Comparison of ENCODE assay signal across 10 cellular contexts in the genomic region with DNA sequence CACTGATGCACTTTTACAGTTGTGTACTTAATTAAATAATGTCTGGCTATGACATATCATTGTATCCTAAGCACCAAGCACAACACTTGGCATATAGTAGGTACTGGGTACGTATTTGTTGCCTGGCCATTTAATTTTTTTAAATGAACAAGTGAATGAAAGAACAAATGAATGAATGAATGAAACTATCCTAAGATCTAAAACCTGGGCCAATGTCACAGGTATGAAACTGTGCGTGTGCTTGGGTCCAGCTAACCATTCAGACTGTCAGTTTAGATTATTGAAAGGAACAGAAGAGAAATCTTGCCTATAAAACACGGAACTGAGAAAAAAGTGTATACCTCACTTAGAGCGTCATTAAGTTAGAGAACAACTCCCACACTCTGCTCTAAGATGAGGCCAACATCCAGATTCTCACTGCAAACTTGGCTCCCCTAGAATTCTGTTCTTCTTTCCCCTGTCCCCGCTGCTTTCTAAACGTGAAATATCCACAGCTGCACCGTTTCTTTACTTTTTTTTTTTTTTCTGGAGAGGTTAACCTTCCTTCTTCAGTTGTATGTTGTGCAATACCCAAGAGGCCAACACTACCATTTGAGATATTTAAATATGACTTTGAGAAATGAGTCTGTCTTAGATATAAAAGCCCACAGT. TPM values are rescaled to one million over a fixed set of nuclear protein-coding genes. Genes with fewer than 3 reads are reported as not detected.
DNase-seq lines count a peak whose midpoint lies in the region; ATAC-seq and TF ChIP-seq lines count a peak whose summit lies in the region.
"Had no signal": no experiment of that assay in that cellular context is flagged by ENCODE, and none has a peak within 500 bp of the region (broad histone marks: within the 10 kb centered on the region; RNA-seq: fewer than 3 reads in every experiment).

No MANE protein-coding gene starts in this region.

- peak overlapping the region; percentile 38 to 78 (median 64) for H3K27ac Mint-ChIP-seq in CD14-positive monocyte
- H3K27ac Mint-ChIP-seq: dendritic cell treated with granulocyte-macrophage colony-stimulating factor and Interleukin-4, amounts not matched to agents 40 ng/mL and 50 ng/mL, for 4 days had no signal

- DNase-seq in CD14-positive monocyte (ENCODE audit: low spot score) (no peak), GM20000 (ENCODE audit: low spot score) (peak; percentile 58), amniotic epithelial cell (ENCODE audit: low read depth) (peak; percentile 90), SHP77 (lab: John Stamatoyannopoulos, UW) (no peak), foreskin melanocyte (no peak), T-helper 1 cell (no peak)
- DNase-seq: BE2C had no signal

- ATAC-seq in HG03280 (IDR thresholded peaks at IDR 0.05; ENCODE audit: unreplicated experiment): peak; percentile 65
- ATAC-seq in esophagus mucosa: no peak

- peak overlapping the region; percentile 21 to 59 for H3K4me3 Mint-ChIP-seq in CD14-positive monocyte
- H3K4me3 Mint-ChIP-seq: dendritic cell treated with granulocyte-macrophage colony-stimulating factor and Interleukin-4, amounts not matched to agents 40 ng/mL and 50 ng/mL, for 4 days had no signal

- intact Hi-C loops in CD14-positive monocyte (cut with micrococcal nuclease): no loop called here

- no peaks in the 10 kb centered on the region for H3K27me3 Mint-ChIP-seq in CD14-positive monocyte (ENCODE audit: low read depth in 3 of 3)

- H3K9me3 Mint-ChIP-seq in CD14-positive monocyte: peaks cover 0 to 3% (median 0%) of the 10 kb centered on the region in 7 donors
- H3K9me3 Mint-ChIP-seq: dendritic cell treated with granulocyte-macrophage colony-stimulating factor and Interleukin-4, amounts not matched to agents 40 ng/mL and 50 ng/mL, for 4 days had no signal

- H3K4me1 Mint-ChIP-seq in CD14-positive monocyte: peaks cover 46% of the 10 kb centered on the region

- TF ChIP-seq CTCF in CD14-positive monocyte (IDR thresholded peaks at IDR 0.05): no peak
- no peak for TF ChIP-seq CTCF in GM20000 (IDR thresholded peaks at IDR 0.05; ENCODE audit: extremely low read depth, missing control alignments)

- peaks cover 4 to 5% of the 10 kb centered on the region in 2 donors for H3K36me3 Mint-ChIP-seq in CD14-positive monocyte

RNA-seq across cellular contexts. Expression of gene SEL1L3, which starts 17.3 kb away (rescaled TPM):
- 1 to 10 TPM in 1 of 2 donors, under 1 TPM in 1; 0.61 to 1.7 TPM for polyA plus RNA-seq in CD14-positive monocyte
- total RNA-seq in esophagus mucosa: 8.5 TPM

RNA-seq across cellular contexts. Expression of gene SMIM20, which starts 33.9 kb away (rescaled TPM):
- polyA plus RNA-seq in CD14-positive monocyte: 10 to 100 TPM; 33.7 to 38.1 TPM
- total RNA-seq in esophagus mucosa: 14.8 TPM

Comparison
In these comparisons a context has a peak if more than half of its experiments do, and no peak if none do; other contexts are left out.
1. DNase-seq: peak in GM20000 (single experiment) and amniotic epithelial cell (single experiment); none in CD14-positive monocyte (single experiment), SHP77 (0 of 2), foreskin melanocyte (single experiment) and T-helper 1 cell (0 of 5).